18 cellular contexts compared by ENCODE assay signal in genomic region chr15:90710436-90710835, GRCh38. TPM values are rescaled to one million over a fixed set of nuclear protein-coding genes. Genes with fewer than 3 reads are reported as not detected.
DNase-seq lines count a peak whose midpoint lies in the region; ATAC-seq, FAIRE-seq and TF ChIP-seq lines count a peak whose summit lies in the region.
"Had no signal": no experiment of that assay in that cellular context is flagged by ENCODE, and none has a peak within 500 bp of the region (broad histone marks: within the 10 kb centered on the region; RNA-seq: fewer than 3 reads in every experiment).

No MANE protein-coding gene starts in this region.

- no peak overlapping the region for H3K27ac Mint-ChIP-seq in CD4-positive, alpha-beta memory T cell

- DNase-seq in ELF-1 (ENCODE audit: low read depth, low spot score): peak; percentile 20
- peak in 1 of 4 experiments; percentile 21 for DNase-seq in K562 (ENCODE audit: extremely low read depth in 1 of 4, low spot score in 3 of 4)
- DNase-seq in iris pigment epithelial cell (ENCODE audit: low read depth): peak; percentile 6
- DNase-seq in ureter (ENCODE audit: low spot score): no peak
- no peak for DNase-seq in CD4-positive, alpha-beta memory T cell
- no peak for DNase-seq in NCI-H1092 (lab: John Stamatoyannopoulos, UW)
- DNase-seq in GM12891 (ENCODE audit: insufficient read length, low spot score): no peak
- DNase-seq: activated CD4-positive, alpha-beta T cell treated with anti-CD3 and anti-CD28 coated beads for 4 hours; activated T-cell treated with anti-CD3 and anti-CD28 coated beads for 4 hours; BE2C; DMS153; NCI-H2171; Right ventricle myocardium superior; T1000 had no signal

- H3K36me3 Mint-ChIP-seq in CD4-positive, alpha-beta memory T cell: peaks cover 1 to 4% of the 10 kb centered on the region in 2 donors

- in situ Hi-C loops in K562 (cut with MboI): no loop called here

- H2AFZ ChIP-seq in KMS-11 (ENCODE audit: low read depth) (peak overlapping the region; percentile 8; the same call in 1 of the 2 replicates), K562 (ENCODE audit: low read depth, low read length) (0 out of 2 replicates have a peak overlapping the region, but pooled peaks have one; percentile 38)

- CTCF ChIA-PET in K562 (lab: Yijun Ruan, JAX; ENCODE audit: low intra/inter-chr PET ratio): no interaction called here
- CTCF ChIA-PET in CD4-positive, alpha-beta memory T cell (lab: Charles Lee; ENCODE audit: partially characterized antibody): no interaction called here

- FAIRE-seq in K562 (lab: Jason Lieb, UNC) (no peak), GM12891 (lab: Jason Lieb, UNC) (no peak)
- FAIRE-seq: keratinocyte had no signal

- H3K4me1 ChIP-seq in KMS-11 (ENCODE audit: low read depth, poor library complexity, severe bottlenecking) (peaks cover 59% of the 10 kb centered on the region), K562 (replicated peaks in 1 of 2; ENCODE audit: control insufficient read depth in 2 of 2, insufficient read depth in 2 of 2, low read length in 2 of 2) (peaks cover 3 to 5% of the 10 kb centered on the region in 2 experiments; a peak in 1 of 5 replicates)
- H3K4me1 ChIP-seq in CD4-positive, alpha-beta memory T cell (ENCODE audit: insufficient read depth, low read length): no peaks in the 10 kb centered on the region
- H3K4me1 ChIP-seq: BE2C had no signal

- no TSS peak for BruUV-seq in K562 (replicated peaks; lab: Mats Ljungman, UMichigan)

- no peaks in the 10 kb centered on the region for H3K4me1 Mint-ChIP-seq in CD4-positive, alpha-beta memory T cell

- no peak overlapping the region for H3K4me3 Mint-ChIP-seq in CD4-positive, alpha-beta memory T cell
- H3K4me3 Mint-ChIP-seq: mesothelial cell of epicardium had no signal

- H3K27ac ChIP-seq in KMS-11 (peak overlapping the region; percentile 49; the same call in 1 of the 2 replicates), K562 (ENCODE audit: extremely low read depth, low read depth, low read length) (no peak overlapping the region)
- H3K27ac ChIP-seq in CD4-positive, alpha-beta memory T cell (ENCODE audit: low read depth, low read length): no peak overlapping the region
- H3K27ac ChIP-seq: right atrium auricular region had no signal

- no peak for TF ChIP-seq CTCF in KMS-11 (conservative IDR thresholded peaks at IDR 0.05; ENCODE audit: low read depth, low read length)
- no peak for TF ChIP-seq CTCF in K562 (IDR thresholded peaks at IDR 0.05 in 2 of 3, conservative IDR thresholded peaks at IDR 0.05 in 1 of 3; ENCODE audit: insufficient read depth in 2 of 3, low read depth in 1 of 3, low read length in 3 of 3)

- no peak for TF ChIP-seq EP300 in K562 (IDR thresholded peaks at IDR 0.05; ENCODE audit: low read length)

- no peaks in the 10 kb centered on the region for H3K9me3 ChIP-seq in K562 (replicated peaks; ENCODE audit: control insufficient read depth, insufficient read depth, low read depth, low read length)
- no peaks in the 10 kb centered on the region for H3K9me3 ChIP-seq in CD4-positive, alpha-beta memory T cell (ENCODE audit: control insufficient read depth in 1 of 2, low read length in 2 of 2)
- H3K9me3 ChIP-seq: BE2C, right atrium auricular region had no signal

- H3K9me3 Mint-ChIP-seq in CD4-positive, alpha-beta memory T cell: no peaks in the 10 kb centered on the region
- H3K9me3 Mint-ChIP-seq: mesothelial cell of epicardium had no signal

- WGBS in K562 (ENCODE audit: insufficient coverage, low coverage, missing lambda C conversion rate): 52% methylated on average over 4 of the region's 4 CpGs

- no peak overlapping the region for H3K4me3 ChIP-seq in KMS-11 (IDR thresholded peaks at IDR 0.05; ENCODE audit: insufficient read depth, low read depth, low read length)
- H3K4me3 ChIP-seq in K562: no peak overlapping the region
- no peak overlapping the region for H3K4me3 ChIP-seq in CD4-positive, alpha-beta memory T cell (ENCODE audit: low read length in 2 of 2)
- H3K4me3 ChIP-seq: right atrium auricular region had no signal

- intact Hi-C loops in K562 (cut with micrococcal nuclease): no loop called here
- intact Hi-C loops in CD4-positive, alpha-beta memory T cell (cut with micrococcal nuclease): no loop called here

- H3K79me2 ChIP-seq in KMS-11 (ENCODE audit: insufficient read depth, low read depth): no peaks in the 10 kb centered on the region
- H3K79me2 ChIP-seq in K562 (ENCODE audit: control insufficient read depth, insufficient read depth, low read length): no peaks in the 10 kb centered on the region

- no peak for TF ChIP-seq RAD21 in K562 (CRISPR knock-in tag; conservative IDR thresholded peaks at IDR 0.05 in 1 of 2, IDR thresholded peaks at IDR 0.05 in 1 of 2)

- H4K20me1 ChIP-seq in KMS-11 (ENCODE audit: insufficient read depth) (no peaks in the 10 kb centered on the region), K562 (replicated peaks; ENCODE audit: control insufficient read depth, insufficient read depth, low read length) (no peaks in the 10 kb centered on the region)

- H3K9ac ChIP-seq in KMS-11 (no peak overlapping the region), K562 (ENCODE audit: insufficient read depth in 1 of 2, low read depth in 2 of 2, low read length in 2 of 2) (peak overlapping the region in 1 of 2 experiments; percentile 48; a peak in 1 of 4 replicates)

- H3K9me1 ChIP-seq in K562 (ENCODE audit: control insufficient read depth, insufficient read depth, low read length): no peaks in the 10 kb centered on the region

- H3K36me3 ChIP-seq in KMS-11 (ENCODE audit: insufficient read depth): no peaks in the 10 kb centered on the region
- no peaks in the 10 kb centered on the region; the same call in 2 of the 3 replicates for H3K36me3 ChIP-seq in K562 (ENCODE audit: control insufficient read depth, insufficient read depth, low read length)
- no peaks in the 10 kb centered on the region for H3K36me3 ChIP-seq in CD4-positive, alpha-beta memory T cell (ENCODE audit: insufficient read depth, low read length)
- H3K36me3 ChIP-seq: BE2C, right atrium auricular region had no signal

- TF ChIP-seq POLR2A in K562 (conservative IDR thresholded peaks at IDR 0.05) (no peak), GM12891 (IDR thresholded peaks at IDR 0.05; ENCODE audit: low read depth, low read length) (no peak)

- no peaks in the 10 kb centered on the region for H3K27me3 ChIP-seq in KMS-11 (ENCODE audit: insufficient read depth, low read depth)
- no peaks in the 10 kb centered on the region for H3K27me3 ChIP-seq in K562 (ENCODE audit: control insufficient read depth in 2 of 2, insufficient read depth in 2 of 2, low read length in 2 of 2)
- H3K27me3 ChIP-seq in CD4-positive, alpha-beta memory T cell (ENCODE audit: insufficient read depth, low read length): no peaks in the 10 kb centered on the region
- H3K27me3 ChIP-seq: BE2C, right atrium auricular region had no signal

- no peaks in the 10 kb centered on the region for H3K27me3 Mint-ChIP-seq in CD4-positive, alpha-beta memory T cell

- ATAC-seq in K562: peak; percentile 55

- POLR2A ChIA-PET in K562 (lab: Yijun Ruan, JAX): no interaction called here
- POLR2A ChIA-PET in CD4-positive, alpha-beta memory T cell (lab: Charles Lee; ENCODE audit: partially characterized antibody): no interaction called here

- H3K4me2 ChIP-seq in KMS-11 (peak overlapping the region; percentile 88; the same call in 1 of the 2 replicates), K562 (ENCODE audit: insufficient read depth, low read length) (no peak overlapping the region)

TF ChIP-seq in K562, 482 proteins besides CTCF, POLR2A, EP300 and RAD21 (continues in another document):
- TF ChIP-seq MAFK (IDR thresholded peaks at IDR 0.05; ENCODE audit: low read length) (no peak), NFE2L1 (tag; IDR thresholded peaks at IDR 0.05; ENCODE audit: borderline replicate concordance, low read depth) (no peak)

TF ChIP-seq in GM12891, 5 proteins besides CTCF, POLR2A, EP300 and RAD21:
- TF ChIP-seq POLR2AphosphoS5 (IDR thresholded peaks at IDR 0.05; ENCODE audit: low read depth, low read length): no peak
- no peak for TF ChIP-seq TAF1 (IDR thresholded peaks at IDR 0.05; ENCODE audit: low read depth, low read length)
- TF ChIP-seq POU2F2 (IDR thresholded peaks at IDR 0.05; ENCODE audit: low read depth, low read length): no peak
- no peak for TF ChIP-seq PAX5 (IDR thresholded peaks at IDR 0.05; ENCODE audit: insufficient read depth, low read length, severe bottlenecking)
- no peak for TF ChIP-seq SPI1 (IDR thresholded peaks at IDR 0.05; ENCODE audit: low read depth, low read length)
TF ChIP-seq in GM12891: peak in this region for 0.

RNA-seq across cellular contexts. Expression of gene BLM, which starts 6.7 kb away (rescaled TPM):
- 33.0 and 98.2 TPM in 2 replicates for total RNA-seq in K562 (2011; cell fraction: chromatin; rRNA removed; ENCODE audit: low replicate concordance)
- 9.7 and 20.7 TPM in 2 replicates for total RNA-seq in K562 (2011; cell fraction: nucleolus; rRNA removed)
- 25.2 and 32.3 TPM in 2 replicates for total RNA-seq in K562 (2011; cell fraction: nucleoplasm; rRNA removed)
- 37.9 and 52.4 TPM in 2 replicates for total RNA-seq in K562 (2014; rRNA removed)
- 56.0 and 62.5 TPM in 2 replicates for total RNA-seq in K562 (2014; rRNA removed; fragmentation: Illumina TruSeq; extraction: Trizol)
- total RNA-seq in K562 (2015; rRNA removed; fragmentation: Illumina TruSeq; extraction: Trizol): 49.5 and 51.5 TPM in 2 replicates
- 43.4 and 43.9 TPM in 2 replicates for total RNA-seq in K562 (2021)
- 36.5 and 45.5 TPM in 2 replicates for polyA plus RNA-seq in K562 (2011; rRNA removed)
- 13.9 and 18.1 TPM in 2 replicates for polyA plus RNA-seq in K562 (2011; cell fraction: cytosol; rRNA removed)
- polyA plus RNA-seq in K562 (2011; cell fraction: nucleus; rRNA removed): 47.2 and 66.0 TPM in 2 replicates
- 24.4 and 33.5 TPM in 2 replicates for polyA plus RNA-seq in K562 (2012)
- 28.0 and 41.6 TPM in 2 replicates for polyA plus RNA-seq in K562 (2014; fragmentation: Illumina TruSeq; extraction: Trizol)
- 10 to 100 TPM; 21.0 to 29.7 TPM for polyA plus RNA-seq in K562 (2014; fragmentation: Nextera tagmentation; extraction: Ambion mirVana)
- polyA plus RNA-seq in K562 (2014; rRNA removed): 22.6 and 35.7 TPM in 2 replicates
- polyA minus RNA-seq in K562 (2011; rRNA and poly(A)+ RNA removed): 76.2 and 80.4 TPM in 2 replicates
- polyA minus RNA-seq in K562 (2011; cell fraction: cytosol; rRNA and poly(A)+ RNA removed): 11.6 and 17.2 TPM in 2 replicates
- 14.8 and 27.4 TPM in 2 replicates for polyA minus RNA-seq in K562 (2011; cell fraction: nucleus; rRNA and poly(A)+ RNA removed)
- 3.7 TPM for total RNA-seq in ureter
- 1 to 10 TPM; 6.5 to 8.9 TPM for total RNA-seq in CD4-positive, alpha-beta memory T cell
- polyA plus RNA-seq in CD4-positive, alpha-beta memory T cell: 1 to 10 TPM; 1.2 to 5.5 TPM
- 12.6 TPM for polyA plus RNA-seq in GM12891 (2012; ENCODE audit: low read depth, missing spikeins)

Comparison
In these comparisons a context has a peak if more than half of its experiments do, and no peak if none do; other contexts are left out.
1. DNase-seq: peak in ELF-1 (single experiment) and iris pigment epithelial cell (single experiment); none in ureter (single experiment), CD4-positive, alpha-beta memory T cell (0 of 5), NCI-H1092 (single experiment) and GM12891 (single experiment).